ENCODE assay signal across 11 cellular contexts in genomic region chrX:140050906-140051305, GRCh38.
DNase-seq lines count a peak whose midpoint lies in the region; ATAC-seq, FAIRE-seq and TF ChIP-seq lines count a peak whose summit lies in the region.
"Had no signal": no experiment of that assay in that cellular context is flagged by ENCODE, and none has a peak within 500 bp of the region (broad histone marks: within the 10 kb centered on the region; RNA-seq: fewer than 3 reads in every experiment).

No MANE protein-coding gene starts in this region.

- H3K4me3 ChIP-seq in BJ (ENCODE audit: low read depth, low read length) (no peak overlapping the region), HCT116 (replicated peaks in 1 of 2; ENCODE audit: low read depth in 1 of 2, low read length in 2 of 2) (no peak overlapping the region), astrocyte (ENCODE audit: insufficient read depth, low read depth, low read length) (no peak overlapping the region), Peyer's patch (no peak overlapping the region)

- DNase-seq in BJ (ENCODE audit: low read depth) = no peak
- no peak for DNase-seq in HCT116 (ENCODE audit: low read depth, low spot score)
- no peak for DNase-seq in astrocyte (ENCODE audit: low read depth)
- DNase-seq in lung microvascular endothelial cell (ENCODE audit: low read depth in 2 of 2) = peak; percentile 1 to 28
- no peak for DNase-seq in Peyer's patch
- DNase-seq in HUDEP-2 (lab: John Stamatoyannopoulos, UW; ENCODE audit: unreplicated experiment in 76 of 76) = no peak
- DNase-seq in NCI-H1694 (lab: John Stamatoyannopoulos, UW) = no peak
- DNase-seq: activated T-cell treated with anti-CD3 and anti-CD28 coated beads for 4 hours; naive thymus-derived CD4-positive, alpha-beta T cell; SW 1271 had no signal

- peaks cover 3% of the 10 kb centered on the region for H3K27me3 Mint-ChIP-seq in astrocyte (ENCODE audit: low read depth, unreplicated experiment)

- H3K4me2 ChIP-seq in HCT116 (ENCODE audit: low read length) (no peak overlapping the region), astrocyte (ENCODE audit: low read length) (no peak overlapping the region)

- no peaks in the 10 kb centered on the region for H3K9me2 ChIP-seq in HCT116 (ENCODE audit: insufficient read depth)

- TF ChIP-seq RAD21 in HCT116 (IDR thresholded peaks at IDR 0.05; ENCODE audit: low read depth) = peak; percentile 16; the same call in 1 of the 2 replicates

- no peak overlapping the region for H3K27ac Mint-ChIP-seq in astrocyte (ENCODE audit: unreplicated experiment)
- H3K27ac Mint-ChIP-seq: naive thymus-derived CD4-positive, alpha-beta T cell had no signal

- BruUV-seq in HCT116 (replicated peaks; lab: Mats Ljungman, UMichigan) = no TSS peak

- TF ChIP-seq CTCF in BJ (IDR thresholded peaks at IDR 0.05; ENCODE audit: insufficient read depth, low read depth, low read length) = peak; percentile 26; the same call in 1 of the 2 replicates
- peak in 1 of 3 experiments; percentile 9; a peak in 1 of 6 replicates for TF ChIP-seq CTCF in HCT116 (IDR thresholded peaks at IDR 0.05 in 2 of 3, conservative IDR thresholded peaks at IDR 0.05 in 1 of 3; ENCODE audit: borderline replicate concordance in 1 of 3, insufficient read depth in 1 of 3, low read depth in 2 of 3, low read length in 2 of 3)
- peak; percentile 45 for TF ChIP-seq CTCF in astrocyte (IDR thresholded peaks at IDR 0.05; ENCODE audit: insufficient read depth, low read depth, low read length)
- no peak for TF ChIP-seq CTCF in Peyer's patch (IDR thresholded peaks at IDR 0.05)

- no peak overlapping the region for H3K9ac ChIP-seq in HCT116 (ENCODE audit: low read length)
- H3K9ac ChIP-seq in astrocyte (ENCODE audit: low read length) = no peak overlapping the region

- H3K4me3 Mint-ChIP-seq in astrocyte (ENCODE audit: unreplicated experiment) = no peak overlapping the region
- H3K4me3 Mint-ChIP-seq: naive thymus-derived CD4-positive, alpha-beta T cell had no signal

- FAIRE-seq in astrocyte (lab: Jason Lieb, UNC) = peak; percentile 76

- H4K20me1 ChIP-seq in HCT116 (ENCODE audit: insufficient read depth) (no peaks in the 10 kb centered on the region), astrocyte (ENCODE audit: insufficient read depth, low read length) (no peaks in the 10 kb centered on the region)

- no peaks in the 10 kb centered on the region for H3K4me1 ChIP-seq in HCT116 (ENCODE audit: control insufficient read depth in 1 of 2, insufficient read depth in 2 of 2, low read length in 2 of 2)
- H3K4me1 ChIP-seq in astrocyte (ENCODE audit: insufficient read depth, low read length) = no peaks in the 10 kb centered on the region
- no peaks in the 10 kb centered on the region for H3K4me1 ChIP-seq in Peyer's patch

- no peaks in the 10 kb centered on the region for H3K9me3 ChIP-seq in HCT116 (ENCODE audit: control insufficient read depth in 1 of 2, insufficient read depth in 1 of 2, low read depth in 1 of 2, low read length in 2 of 2)
- H3K9me3 ChIP-seq in astrocyte (ENCODE audit: insufficient read depth, low read depth, low read length) = no peaks in the 10 kb centered on the region
- H3K9me3 ChIP-seq in Peyer's patch = no peaks in the 10 kb centered on the region

- no peak for ATAC-seq in HCT116
- ATAC-seq in HG02840 (IDR thresholded peaks at IDR 0.05; ENCODE audit: low FRiP score, unreplicated experiment) = no peak
- ATAC-seq: naive thymus-derived CD4-positive, alpha-beta T cell had no signal

- TF ChIP-seq POLR2A in HCT116 (IDR thresholded peaks at IDR 0.05; ENCODE audit: borderline replicate concordance, extremely low read depth, insufficient read depth, insufficient read length) = no peak
- no peak for TF ChIP-seq POLR2A in Peyer's patch (IDR thresholded peaks at IDR 0.05)

- H3K27ac ChIP-seq in HCT116 (ENCODE audit: low read depth, low read length) (no peak overlapping the region), astrocyte (ENCODE audit: low read depth, low read length) (no peak overlapping the region), Peyer's patch (no peak overlapping the region)

- CTCF ChIA-PET in BJ (lab: Yijun Ruan, JAX) (no interaction called here), HCT116 (lab: Charles Lee) (interaction anchor here (0.9 to 1.0 kb wide), 2 partner anchors 16 to 18 kb away, joined by 3 read pairs; no protein-coding TSS in a partner anchor)

- H2AFZ ChIP-seq in HCT116 (ENCODE audit: low read depth, low read length, poor library complexity, severe bottlenecking) (no peak overlapping the region), astrocyte (ENCODE audit: low read depth, low read length) (no peak overlapping the region)

- RAD21 ChIA-PET in HCT116 (lab: Charles Lee; ENCODE audit: low non-redundant PET in 1 of 2, low total read pairs in 2 of 2, uncharacterized antibody in 2 of 2, unreplicated experiment in 2 of 2) = no interaction called here

- POLR2A ChIA-PET in BJ (lab: Charles Lee) = no interaction called here
- POLR2A ChIA-PET in HCT116 (lab: Charles Lee) = no interaction called here

- intact Hi-C loops in HCT116 (cut with micrococcal nuclease) = loop anchor here (2.0 kb wide), 1 partner anchor 682 kb away; no protein-coding TSS in a partner anchor

- H3K36me3 ChIP-seq in BJ (ENCODE audit: control insufficient read depth, insufficient read depth, low read length) = no peaks in the 10 kb centered on the region
- H3K36me3 ChIP-seq in HCT116 (ENCODE audit: control insufficient read depth in 1 of 2, insufficient read depth in 2 of 2, low read length in 2 of 2) = no peaks in the 10 kb centered on the region
- no peaks in the 10 kb centered on the region for H3K36me3 ChIP-seq in astrocyte (ENCODE audit: insufficient read depth, low read length)
- no peaks in the 10 kb centered on the region for H3K36me3 ChIP-seq in Peyer's patch

- no peaks in the 10 kb centered on the region for H3K36me3 Mint-ChIP-seq in astrocyte (ENCODE audit: low read depth, unreplicated experiment)
- H3K36me3 Mint-ChIP-seq: naive thymus-derived CD4-positive, alpha-beta T cell had no signal

- H3K4me1 Mint-ChIP-seq in astrocyte (ENCODE audit: low read depth, unreplicated experiment) = no peaks in the 10 kb centered on the region
- H3K4me1 Mint-ChIP-seq: naive thymus-derived CD4-positive, alpha-beta T cell had no signal

- no peaks in the 10 kb centered on the region for H3K79me2 ChIP-seq in HCT116 (ENCODE audit: insufficient read depth, low read length)
- H3K79me2 ChIP-seq in astrocyte (ENCODE audit: insufficient read depth, low read length) = no peaks in the 10 kb centered on the region

- H3K27me3 ChIP-seq in BJ (ENCODE audit: control insufficient read depth, insufficient read depth, low read length) (no peaks in the 10 kb centered on the region), HCT116 (ENCODE audit: insufficient read depth, low read length) (no peaks in the 10 kb centered on the region), astrocyte (ENCODE audit: insufficient read depth, low read length) (no peaks in the 10 kb centered on the region), Peyer's patch (no peaks in the 10 kb centered on the region)

- H3K9me3 Mint-ChIP-seq in astrocyte (ENCODE audit: unreplicated experiment) = no peaks in the 10 kb centered on the region

TF ChIP-seq in HCT116, 20 proteins besides CTCF, POLR2A, EP300 and RAD21:
- TF ChIP-seq CBX3 (IDR thresholded peaks at IDR 0.05; ENCODE audit: low read depth) (no peak), EZH2phosphoT487 (IDR thresholded peaks at IDR 0.05; ENCODE audit: borderline replicate concordance) (no peak), JUND (IDR thresholded peaks at IDR 0.05) (no peak)
- TF ChIP-seq, protein P1, sequence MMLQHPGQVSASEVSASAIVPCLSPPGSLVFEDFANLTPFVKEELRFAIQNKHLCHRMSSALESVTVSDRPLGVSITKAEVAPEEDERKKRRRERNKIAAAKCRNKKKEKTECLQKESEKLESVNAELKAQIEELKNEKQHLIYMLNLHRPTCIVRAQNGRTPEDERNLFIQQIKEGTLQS (IDR thresholded peaks at IDR 0.05) = no peak

Comparison
In these comparisons a context has a peak if more than half of its experiments do, and no peak if none do; other contexts are left out.
1. DNase-seq: peak in lung microvascular endothelial cell (2 of 2); none in BJ (single experiment), HCT116 (single experiment), astrocyte (single experiment), Peyer's patch (0 of 3), HUDEP-2 (0 of 76) and NCI-H1694 (single experiment).
2. CTCF ChIP-seq: peak in BJ (single experiment) and astrocyte (single experiment); none in Peyer's patch (0 of 6).